ENCODE assay signal across 24 cellular contexts in genomic region chr11:127108838-127109237, GRCh38.
DNase-seq lines count a peak whose midpoint lies in the region; ATAC-seq, FAIRE-seq and TF ChIP-seq lines count a peak whose summit lies in the region.
"Had no signal": no experiment of that assay in that cellular context is flagged by ENCODE, and none has a peak within 500 bp of the region (broad histone marks: within the 10 kb centered on the region; RNA-seq: fewer than 3 reads in every experiment).

No MANE protein-coding gene starts in this region.

- no peak overlapping the region for H4K91ac ChIP-seq in neuronal stem cell (ENCODE audit: low read depth, low read length, poor library complexity)

- H2BK5ac ChIP-seq in mesendoderm (ENCODE audit: low read length) (no peak overlapping the region), neuronal stem cell (ENCODE audit: low read length) (no peak overlapping the region)

- H2BK15ac ChIP-seq in mesendoderm (replicated peaks; ENCODE audit: low read depth) (peak overlapping the region; percentile 59), neuronal stem cell (ENCODE audit: low read length) (peak overlapping the region; percentile 33)

- in situ Hi-C loops in HepG2 (cut with HindIII; ENCODE audit: extremely low pct_ligation_motif_present, low pct_unique_long_range_greater_than_20kb) = no loop called here
- in situ Hi-C loops in K562 (cut with MboI) = no loop called here

- FAIRE-seq in HepG2 (lab: Jason Lieb, UNC) = no peak
- FAIRE-seq in K562 (lab: Jason Lieb, UNC) = no peak
- FAIRE-seq: A204.1, D721Med, GM12878, GM19239, H54 had no signal

- no peak overlapping the region for H3K56ac ChIP-seq in mesendoderm (ENCODE audit: low read length)

- no peak overlapping the region for H3K4ac ChIP-seq in mesendoderm (ENCODE audit: low read depth, low read length)
- H3K4ac ChIP-seq in neuronal stem cell (ENCODE audit: low read length) = no peak overlapping the region

- ATAC-seq in HepG2 (no peak), right lobe of liver (no peak), K562 (no peak)
- ATAC-seq: CD8-positive, alpha-beta T cell; GM12878 had no signal

- H2AFZ ChIP-seq in HepG2 (ENCODE audit: low read length) (no peak overlapping the region), K562 (ENCODE audit: low read depth, low read length) (no peak overlapping the region), neuronal stem cell (ENCODE audit: low read length) (no peak overlapping the region)
- H2AFZ ChIP-seq: GM23248 had no signal

- no peaks in the 10 kb centered on the region for H3K9me1 ChIP-seq in K562 (ENCODE audit: control insufficient read depth, insufficient read depth, low read length)

- H3K79me1 ChIP-seq in mesendoderm (ENCODE audit: low read length) = no peaks in the 10 kb centered on the region
- H3K79me1 ChIP-seq in neuronal stem cell (ENCODE audit: low read depth, low read length) = no peaks in the 10 kb centered on the region

- H3K14ac ChIP-seq in neuronal stem cell (ENCODE audit: low read length) = no peak overlapping the region

- H3K27ac ChIP-seq in HepG2 (ENCODE audit: extremely low read length, insufficient read depth, low read length) = no peak overlapping the region
- H3K27ac ChIP-seq in right lobe of liver = no peak overlapping the region
- H3K27ac ChIP-seq in K562 (ENCODE audit: extremely low read depth, low read depth, low read length) = no peak overlapping the region
- H3K27ac ChIP-seq in mesendoderm (ENCODE audit: low read depth, low read length) = no peak overlapping the region
- no peak overlapping the region for H3K27ac ChIP-seq in neuronal stem cell (replicated peaks; ENCODE audit: low read length)
- H3K27ac ChIP-seq: 22Rv1, C4-2B, GM23248 had no signal

- intact Hi-C loops in HepG2 (cut with micrococcal nuclease; ENCODE audit: unreplicated experiment) (no loop called here), right lobe of liver (cut with DNase I) (no loop called here), K562 (cut with micrococcal nuclease) (no loop called here)

- BruUV-seq in HepG2 (replicated peaks; lab: Mats Ljungman, UMichigan) = no TSS peak
- no TSS peak for BruUV-seq in K562 (replicated peaks; lab: Mats Ljungman, UMichigan)

- H4K20me1 ChIP-seq in HepG2 (ENCODE audit: insufficient read depth, low read length) (no peaks in the 10 kb centered on the region), K562 (replicated peaks; ENCODE audit: control insufficient read depth, insufficient read depth, low read length) (no peaks in the 10 kb centered on the region)

- H2BK120ac ChIP-seq in mesendoderm (ENCODE audit: low read depth, low read length) (no peak overlapping the region), neuronal stem cell (ENCODE audit: low read depth, low read length) (peak overlapping the region; percentile 7)

- H3K4me1 ChIP-seq in HepG2 (ENCODE audit: insufficient read depth, low read length) (no peaks in the 10 kb centered on the region), right lobe of liver (peaks cover 0 to 24% (median 7%) of the 10 kb centered on the region in 4 donors), K562 (replicated peaks in 1 of 2; ENCODE audit: control insufficient read depth in 2 of 2, insufficient read depth in 2 of 2, low read length in 2 of 2) (no peaks in the 10 kb centered on the region), mesendoderm (ENCODE audit: control insufficient read depth, low read depth, low read length) (peaks cover 20% of the 10 kb centered on the region), neuronal stem cell (ENCODE audit: control insufficient read depth in 2 of 2, insufficient read depth in 1 of 2, low read depth in 1 of 2, low read length in 2 of 2) (peaks cover 0 to 33% of the 10 kb centered on the region in 2 donors)

- TF ChIP-seq CTCF in HepG2 (CRISPR knock-in tag; IDR thresholded peaks at IDR 0.05) (no peak), right lobe of liver (IDR thresholded peaks at IDR 0.05) (no peak), K562 (IDR thresholded peaks at IDR 0.05 in 2 of 3, conservative IDR thresholded peaks at IDR 0.05 in 1 of 3; ENCODE audit: insufficient read depth in 2 of 3, low read depth in 1 of 3, low read length in 3 of 3) (no peak)

- TF ChIP-seq POLR2A in HepG2 (IDR thresholded peaks at IDR 0.05; ENCODE audit: insufficient read depth in 1 of 2, low read depth in 2 of 2, low read length in 2 of 2) (no peak), right lobe of liver (IDR thresholded peaks at IDR 0.05) (no peak), K562 (conservative IDR thresholded peaks at IDR 0.05) (no peak)

- H3K9ac ChIP-seq in HepG2 (ENCODE audit: insufficient read depth, low read depth, low read length) (no peak overlapping the region), K562 (ENCODE audit: insufficient read depth in 1 of 2, low read depth in 2 of 2, low read length in 2 of 2) (no peak overlapping the region), mesendoderm (ENCODE audit: low read length) (no peak overlapping the region), neuronal stem cell (ENCODE audit: low read depth, low read length, poor library complexity) (no peak overlapping the region)
- H3K9ac ChIP-seq: GM23248 had no signal

- WGBS in HepG2 (ENCODE audit: low lambda C conversion rate) = 4% methylated on average over 3 of the region's 3 CpGs
- WGBS in right lobe of liver (ENCODE audit: insufficient coverage, low coverage, low lambda C conversion rate, missing lambda C conversion rate) = 100% methylated on average over 1 of the region's 3 CpGs
- WGBS in K562 (ENCODE audit: insufficient coverage, low coverage, missing lambda C conversion rate) = 0% methylated on average over 3 of the region's 3 CpGs
- WGBS in mesendoderm (ENCODE audit: extremely low coverage, insufficient coverage, low lambda C conversion rate) = no CpG with 5 or more reads among the region's 3 CpGs
- no CpG with 5 or more reads among the region's 3 CpGs for WGBS in neuronal stem cell (ENCODE audit: extremely low coverage in 2 of 2, insufficient read length in 2 of 2, insufficient replicate concordance in 1 of 2), 2 donors

- H3K4me2 ChIP-seq in HepG2 (ENCODE audit: low read depth, low read length) (no peak overlapping the region), K562 (ENCODE audit: insufficient read depth, low read length) (no peak overlapping the region), mesendoderm (ENCODE audit: low read length) (no peak overlapping the region), neuronal stem cell (ENCODE audit: insufficient read depth, low read length, poor library complexity, severe bottlenecking) (no peak overlapping the region)

- no peak for DNase-seq in HepG2 (ENCODE audit: low spot score)
- DNase-seq in right lobe of liver = no peak
- no peak for DNase-seq in K562 (ENCODE audit: extremely low read depth in 1 of 4, low spot score in 3 of 4)
- no peak for DNase-seq in mesendoderm
- no peak for DNase-seq in neuronal stem cell (ENCODE audit: low spot score)
- no peak for DNase-seq in C1 segment of cervical spinal cord (lab: John Stamatoyannopoulos, UW)
- DNase-seq in NCI-H1930 (lab: John Stamatoyannopoulos, UW) = no peak
- no peak for DNase-seq in iPS-NIHi11 (ENCODE audit: low spot score)
- DNase-seq: ACHN; CD4-positive, CD25-positive, alpha-beta regulatory T cell; CD8-positive, alpha-beta T cell; DMS 273 treated with DMSO at 0.1 percent for 48 hours; DMS79; EL; GDM1; GM23248; HCEC 1CT had no signal

- no peak overlapping the region for H3K4me3 ChIP-seq in HepG2 (replicated peaks in 1 of 3; ENCODE audit: insufficient read depth in 1 of 3, low read depth in 2 of 3, low read length in 3 of 3)
- no peak overlapping the region for H3K4me3 ChIP-seq in right lobe of liver
- H3K4me3 ChIP-seq in K562 = no peak overlapping the region
- H3K4me3 ChIP-seq in mesendoderm (ENCODE audit: low read length) = no peak overlapping the region
- H3K4me3 ChIP-seq in neuronal stem cell (ENCODE audit: low read length in 2 of 2) = no peak overlapping the region
- H3K4me3 ChIP-seq: GM12878, GM23248 had no signal

- H4K5ac ChIP-seq in mesendoderm (ENCODE audit: low read length) = no peak overlapping the region

- H2BK12ac ChIP-seq in neuronal stem cell (ENCODE audit: low read length) = no peak overlapping the region

- H3K9me3 ChIP-seq in HepG2 (ENCODE audit: low read length) (no peaks in the 10 kb centered on the region), right lobe of liver (no peaks in the 10 kb centered on the region), K562 (replicated peaks; ENCODE audit: control insufficient read depth, insufficient read depth, low read depth, low read length) (no peaks in the 10 kb centered on the region), neuronal stem cell (replicated peaks in 1 of 2; ENCODE audit: control insufficient read depth in 2 of 2, insufficient read depth in 1 of 2, low read depth in 1 of 2, low read length in 2 of 2) (no peaks in the 10 kb centered on the region)

- no peak overlapping the region for H4K8ac ChIP-seq in mesendoderm (ENCODE audit: low read depth, low read length)
- H4K8ac ChIP-seq in neuronal stem cell (ENCODE audit: low read depth, low read length) = no peak overlapping the region

- TF ChIP-seq EP300 in HepG2 (IDR thresholded peaks at IDR 0.05; ENCODE audit: low read depth in 2 of 2, low read length in 2 of 2) (no peak), HepG2 (CRISPR knock-in tag; IDR thresholded peaks at IDR 0.05; ENCODE audit: borderline replicate concordance) (no peak), K562 (IDR thresholded peaks at IDR 0.05; ENCODE audit: low read length) (no peak)

- TF ChIP-seq RAD21 in HepG2 (CRISPR knock-in tag; IDR thresholded peaks at IDR 0.05) (no peak), K562 (CRISPR knock-in tag; conservative IDR thresholded peaks at IDR 0.05 in 1 of 2, IDR thresholded peaks at IDR 0.05 in 1 of 2) (no peak)

- no peaks in the 10 kb centered on the region for H3K79me2 ChIP-seq in HepG2 (ENCODE audit: insufficient read depth, low read length)
- no peaks in the 10 kb centered on the region for H3K79me2 ChIP-seq in K562 (ENCODE audit: control insufficient read depth, insufficient read depth, low read length)
- no peaks in the 10 kb centered on the region for H3K79me2 ChIP-seq in mesendoderm (ENCODE audit: control insufficient read depth, insufficient read depth, low read length)

- H3K27me3 ChIP-seq in HepG2 (ENCODE audit: control insufficient read depth in 1 of 2, insufficient read depth in 2 of 2, low read length in 2 of 2) (peaks cover 0 to 6% of the 10 kb centered on the region in 2 experiments; a peak in 2 of 5 replicates), right lobe of liver (no peaks in the 10 kb centered on the region), K562 (ENCODE audit: control insufficient read depth in 2 of 2, insufficient read depth in 2 of 2, low read length in 2 of 2) (no peaks in the 10 kb centered on the region), mesendoderm (ENCODE audit: insufficient read depth, low read length, poor library complexity) (no peaks in the 10 kb centered on the region), neuronal stem cell (ENCODE audit: control insufficient read depth in 3 of 3, insufficient read depth in 3 of 3, low read depth in 1 of 3, low read length in 3 of 3) (no peaks in the 10 kb centered on the region)

- POLR2A ChIA-PET in HepG2 (lab: Yijun Ruan, JAX) = no interaction called here
- POLR2A ChIA-PET in K562 (lab: Yijun Ruan, JAX) = no interaction called here

- no peak overlapping the region for H2AK5ac ChIP-seq in mesendoderm (ENCODE audit: low read length)
- no peak overlapping the region for H2AK5ac ChIP-seq in neuronal stem cell (ENCODE audit: low read depth, low read length)

- no peak overlapping the region for H3K23ac ChIP-seq in mesendoderm (ENCODE audit: low read length)
- no peak overlapping the region for H3K23ac ChIP-seq in neuronal stem cell (ENCODE audit: low read depth, low read length, poor library complexity)

- H3K18ac ChIP-seq in mesendoderm (ENCODE audit: low read length) = peak overlapping the region; percentile 16
- no peak overlapping the region for H3K18ac ChIP-seq in neuronal stem cell (ENCODE audit: low read length)

- CTCF ChIA-PET in HepG2 (lab: Yijun Ruan, JAX; ENCODE audit: low intra/inter-chr PET ratio, low total read pairs) = no interaction called here
- CTCF ChIA-PET in K562 (lab: Yijun Ruan, JAX; ENCODE audit: low intra/inter-chr PET ratio) = no interaction called here

- H3K36me3 ChIP-seq in HepG2 (replicated peaks in 1 of 2; ENCODE audit: control insufficient read depth in 1 of 2, insufficient read depth in 2 of 2, low read length in 2 of 2) (no peaks in the 10 kb centered on the region), right lobe of liver (no peaks in the 10 kb centered on the region), K562 (ENCODE audit: control insufficient read depth, insufficient read depth, low read length) (no peaks in the 10 kb centered on the region), mesendoderm (ENCODE audit: control insufficient read depth, insufficient read depth, low read length) (no peaks in the 10 kb centered on the region), neuronal stem cell (replicated peaks in 1 of 2; ENCODE audit: control insufficient read depth in 2 of 2, insufficient read depth in 2 of 2, low read length in 2 of 2) (no peaks in the 10 kb centered on the region)

Comparison
In these comparisons a context has a peak if more than half of its experiments do, and no peak if none do; other contexts are left out.
1. Of the 241 proteins assayed by ChIP-seq in both HepG2 and K562: peak only in HepG2: none; only in K562: MAFG; in both: MAFF and MAFK; in neither: 238.